In genomic region chr5:90248640-90249039, GRCh38 we compare ENCODE assay signal across 26 cellular contexts.
"Had no signal": no experiment of that assay in that cellular context is flagged by ENCODE, and none has a peak within 500 bp of the region (broad histone marks: within the 10 kb centered on the region; RNA-seq: fewer than 3 reads in every experiment).

No MANE protein-coding gene starts in this region.

- H2AFZ ChIP-seq: parathyroid adenoma had no signal

- H3K27me3 ChIP-seq: gastrocnemius medialis, neutrophil, suprapubic skin, vagina had no signal

- ATAC-seq: esophagus mucosa; gastrocnemius medialis; left lobe of liver; mucosa of descending colon; natural killer cell treated with Interleukin-12 subunit alpha and Interleukin-12 subunit beta and Interleukin-15 and Interleukin-18, amount 100 ng/mL, for 72 hours; sciatic nerve; stimulated activated naive CD8-positive, alpha-beta T cell treated with anti-CD3 and anti-CD28 coated beads, Interleukin-15, amount 100 ng/mL, for 72 hours had no signal

- H3K4me3 ChIP-seq: gastrocnemius medialis, lung, mucosa of descending colon, smooth muscle cell, suprapubic skin, vagina had no signal

- H3K27ac ChIP-seq: epithelial cell of prostate, gastrocnemius medialis, neutrophil, parathyroid adenoma, suprapubic skin, vagina had no signal

- H3K9ac ChIP-seq: parathyroid adenoma had no signal

- H3K9me3 ChIP-seq: gastrocnemius medialis, mucosa of descending colon, neutrophil, suprapubic skin, vagina had no signal

- DNase-seq: effector CD8-positive, alpha-beta T cell; endodermal cell; foreskin fibroblast; gastrocnemius medialis; head of caudate nucleus; kidney; mucosa of descending colon; naive B cell; stimulated activated CD4-positive, alpha-beta T cell treated with anti-CD3 and anti-CD28 coated beads, Interleukin-12 subunit alpha, Interleukin-12 subunit beta, amount 100 ng/mL, for 4 hours; stimulated activated CD4-positive, alpha-beta T cell treated with anti-CD3 and anti-CD28 coated beads, Interleukin-1b, Interleukin-23, amount 100 ng/mL, for 48 hours; stimulated activated CD4-positive, alpha-beta T cell treated with anti-CD3 and anti-CD28 coated beads, Interleukin-4, amount 100 ng/mL, for 1 hour; stimulated activated CD8-positive, alpha-beta memory T cell treated with anti-CD3 and anti-CD28 coated beads, Interleukin-4, amount 100 ng/mL, for 48 hours; stimulated activated naive CD4-positive, alpha-beta T cell; stimulated activated naive CD8-positive, alpha-beta T cell treated with anti-CD3 and anti-CD28 coated beads, Interleukin-15, amount 100 ng/mL, for 72 hours; trophoblast cell had no signal

- H3K4me2 ChIP-seq: smooth muscle cell had no signal

- H3K36me3 ChIP-seq: gastrocnemius medialis, neutrophil, suprapubic skin, vagina had no signal

- H3K4me1 ChIP-seq: gastrocnemius medialis, parathyroid adenoma, suprapubic skin, vagina had no signal
